In the genomic region with DNA sequence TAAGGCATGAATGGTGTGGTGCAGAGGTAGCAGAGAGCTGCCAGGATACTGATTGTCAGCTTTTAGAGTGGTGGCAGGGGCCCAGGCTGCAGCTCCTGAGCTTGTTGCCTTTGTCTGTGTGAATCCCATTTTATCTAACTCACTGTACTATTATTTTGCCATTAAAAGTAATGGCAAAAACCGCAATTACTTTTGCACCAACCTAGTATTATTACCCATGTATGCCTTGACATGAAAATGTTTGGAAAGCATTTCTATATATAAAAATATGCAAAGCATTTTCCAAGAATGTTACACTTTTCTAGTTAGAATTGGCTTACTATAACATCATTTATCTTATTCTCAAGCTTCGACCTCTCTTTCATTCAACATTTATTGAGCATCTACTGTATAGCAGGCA, we compare ENCODE assay signal across 17 cellular contexts.
A peak's percentile ranks its signal among the peaks of the same experiment; 100 is the strongest.
DNase-seq lines count a peak whose midpoint lies in the region; ATAC-seq and TF ChIP-seq lines count a peak whose summit lies in the region.
"Had no signal": no experiment of that assay in that cellular context is flagged by ENCODE, and none has a peak within 500 bp of the region (broad histone marks: within the 10 kb centered on the region; RNA-seq: fewer than 3 reads in every experiment).

No MANE protein-coding gene starts in this region.

- H4K8ac ChIP-seq in IMR-90 (ENCODE audit: low read depth in 2 of 2, low read length in 2 of 2) = no peak overlapping the region

- no peak overlapping the region for H3K14ac ChIP-seq in IMR-90 (replicated peaks; ENCODE audit: low read depth, low read length)

- H3K27ac ChIP-seq in IMR-90 (ENCODE audit: insufficient read depth, low read length) (no peak overlapping the region), muscle layer of colon (ENCODE audit: low read depth, low read length) (peak overlapping the region; percentile 84), stomach smooth muscle (ENCODE audit: low read length) (peak overlapping the region; percentile 89)
- no peak overlapping the region for H3K27ac ChIP-seq in CD4-positive, alpha-beta T cell (ENCODE audit: low read depth, low read length)

- H3K36me3 Mint-ChIP-seq in CD4-positive, alpha-beta T cell (ENCODE audit: low read depth) = no peaks in the 10 kb centered on the region
- H3K36me3 Mint-ChIP-seq: CD8-positive, alpha-beta T cell had no signal

- DNase-seq in HEK293T (ENCODE audit: extremely low spot score) (no peak), IMR-90 (no peak), HPDE6-E6E7 (ENCODE audit: extremely low spot score) (no peak), middle frontal gyrus (ENCODE audit: extremely low spot score, low spot score) (no peak)
- no peak for DNase-seq in CD4-positive, alpha-beta T cell
- DNase-seq: C1 segment of cervical spinal cord; Caco-2; CD8-positive, alpha-beta T cell; DMS153; DND-41; H9; HFFc6 had no signal

- in situ Hi-C loops in IMR-90 (cut with MboI; ENCODE audit: low sequenced_read_pairs) = no loop called here

- CTCF ChIA-PET in HEK293T (lab: Yijun Ruan, JAX) = interaction anchor here (1.7 kb wide), 1 partner anchor 15 kb away, joined by 4 read pairs; no protein-coding TSS in a partner anchor
- CTCF ChIA-PET in IMR-90 (lab: Yijun Ruan, JAX) = interaction anchor here (1.2 kb wide), 1 partner anchor 9 kb away, joined by 7 read pairs; no protein-coding TSS in a partner anchor
- CTCF ChIA-PET in CD4-positive, alpha-beta T cell (lab: Charles Lee) = no interaction called here

- intact Hi-C loops in IMR-90 (cut with micrococcal nuclease) = no loop called here
- intact Hi-C loops in CD4-positive, alpha-beta T cell (cut with DNase I, micrococcal nuclease) = no loop called here

- H2BK120ac ChIP-seq in IMR-90 (ENCODE audit: low read depth, low read length) = no peak overlapping the region

- no peak overlapping the region for H2AFZ ChIP-seq in IMR-90 (replicated peaks; ENCODE audit: low read length, poor library complexity)
- H2AFZ ChIP-seq: GM23338 had no signal

- H2BK20ac ChIP-seq in IMR-90 (ENCODE audit: low read depth, low read length) = no peak overlapping the region

- TF ChIP-seq CTCF in IMR-90 (conservative IDR thresholded peaks at IDR 0.05; ENCODE audit: low read depth, low read length) = no peak
- TF ChIP-seq CTCF in CD4-positive, alpha-beta T cell (IDR thresholded peaks at IDR 0.05) = no peak

- H2BK15ac ChIP-seq in IMR-90 (ENCODE audit: low read depth, low read length) = no peak overlapping the region

- ATAC-seq in IMR-90 (ENCODE audit: low read depth) = no peak
- ATAC-seq in CD4-positive, alpha-beta T cell (ENCODE audit: poor library complexity) = no peak
- no peak for ATAC-seq in GM21528 (IDR thresholded peaks at IDR 0.05; ENCODE audit: low FRiP score, unreplicated experiment)
- ATAC-seq: CD8-positive, alpha-beta T cell; GM23338; HCT116 had no signal

- no peak overlapping the region for H4K91ac ChIP-seq in IMR-90 (ENCODE audit: insufficient read depth, low read depth, low read length)

- H3K4me1 ChIP-seq in IMR-90 (ENCODE audit: control insufficient read depth, insufficient read depth, low read length) (peaks cover 12% of the 10 kb centered on the region), muscle layer of colon (ENCODE audit: insufficient read depth, low read length) (peaks cover 62% of the 10 kb centered on the region), stomach smooth muscle (ENCODE audit: control insufficient read depth, insufficient read depth, low read length) (peaks cover 24% of the 10 kb centered on the region)
- H3K4me1 ChIP-seq: Caco-2 had no signal

- POLR2A ChIA-PET in HEK293T (lab: Yijun Ruan, JAX) = no interaction called here
- POLR2A ChIA-PET in IMR-90 (lab: Charles Lee; ENCODE audit: unreplicated experiment) = no interaction called here
- POLR2A ChIA-PET in CD4-positive, alpha-beta T cell (lab: Charles Lee) = no interaction called here

- peak overlapping the region; percentile 54; the same call in 1 of the 2 replicates for H3K4me2 ChIP-seq in IMR-90 (ENCODE audit: low read depth, low read length)
- H3K4me2 ChIP-seq: GM23338 had no signal

- H3K27ac Mint-ChIP-seq in CD4-positive, alpha-beta T cell = no peak overlapping the region
- H3K27ac Mint-ChIP-seq: CD8-positive, alpha-beta T cell; GM23338; H9; HFFc6 had no signal

- H2AK5ac ChIP-seq in IMR-90 (ENCODE audit: low read depth, low read length) = 0 out of 2 replicates have a peak overlapping the region, but pooled peaks have one; percentile 31

- no peaks in the 10 kb centered on the region for H3K79me1 ChIP-seq in IMR-90 (ENCODE audit: low read depth in 1 of 2, low read length in 2 of 2)

- H3K4me1 Mint-ChIP-seq in CD4-positive, alpha-beta T cell (ENCODE audit: low read depth) = no peaks in the 10 kb centered on the region

- H3K9ac ChIP-seq in IMR-90 (ENCODE audit: low read depth, low read length) (no peak overlapping the region), muscle layer of colon (ENCODE audit: low read length) (no peak overlapping the region), stomach smooth muscle (ENCODE audit: low read length in 2 of 2) (no peak overlapping the region)

- H3K27me3 ChIP-seq in IMR-90 (ENCODE audit: control insufficient read depth, insufficient read depth, low read length) = no peaks in the 10 kb centered on the region
- H3K27me3 ChIP-seq in muscle layer of colon (ENCODE audit: control insufficient read depth in 1 of 2, insufficient read depth in 2 of 2, low read length in 2 of 2) = no peaks in the 10 kb centered on the region
- no peaks in the 10 kb centered on the region for H3K27me3 ChIP-seq in stomach smooth muscle (ENCODE audit: control insufficient read depth in 1 of 2, insufficient read depth in 2 of 2, low read length in 2 of 2)
- H3K27me3 ChIP-seq in CD4-positive, alpha-beta T cell (ENCODE audit: control insufficient read depth, insufficient read depth, low read length) = no peaks in the 10 kb centered on the region

- H2BK5ac ChIP-seq in IMR-90 (ENCODE audit: low read depth, low read length, poor library complexity, severe bottlenecking) = no peak overlapping the region

- no peak overlapping the region for H3K56ac ChIP-seq in IMR-90 (ENCODE audit: extremely low read depth, insufficient read depth, low read length)

- no peaks in the 10 kb centered on the region for H3K36me3 ChIP-seq in IMR-90 (ENCODE audit: control insufficient read depth, insufficient read depth, low read length)
- H3K36me3 ChIP-seq in muscle layer of colon (ENCODE audit: insufficient read depth, low read length) = no peaks in the 10 kb centered on the region
- no peaks in the 10 kb centered on the region for H3K36me3 ChIP-seq in stomach smooth muscle (ENCODE audit: control insufficient read depth in 2 of 2, insufficient read depth in 2 of 2, low read length in 2 of 2)

- peak overlapping the region; percentile 9; the same call in 1 of the 2 replicates for H3K4ac ChIP-seq in IMR-90 (ENCODE audit: low read depth, low read length)

- BruUV-seq in IMR-90 (replicated peaks; lab: Mats Ljungman, UMichigan) = no TSS peak

- no peaks in the 10 kb centered on the region for H3K27me3 Mint-ChIP-seq in CD4-positive, alpha-beta T cell

- no peaks in the 10 kb centered on the region for H4K20me1 ChIP-seq in IMR-90 (ENCODE audit: insufficient read depth, low read length)

- WGBS in IMR-90 (ENCODE audit: extremely low coverage in 2 of 2, insufficient read length in 1 of 2), 2 experiments = no CpG with 5 or more reads among the region's 2 CpGs

- H3K9me1 ChIP-seq in IMR-90 (ENCODE audit: insufficient read depth, low read length) = peaks cover 4% of the 10 kb centered on the region

- H2AK9ac ChIP-seq in IMR-90 (replicated peaks; ENCODE audit: low read depth, low read length, poor library complexity) = no peak overlapping the region

- no peak for TF ChIP-seq RAD21 in IMR-90 (IDR thresholded peaks at IDR 0.05; ENCODE audit: low read length)

- dilution Hi-C loops in IMR-90 (cut with HindIII; ENCODE audit: low sequenced_read_pairs, unreplicated experiment) = no loop called here

- H3K9me3 Mint-ChIP-seq in CD4-positive, alpha-beta T cell = peaks cover 12% of the 10 kb centered on the region
- H3K9me3 Mint-ChIP-seq: CD8-positive, alpha-beta T cell; HFFc6 had no signal

- H3K23ac ChIP-seq in IMR-90 (ENCODE audit: low read depth, low read length) = peak overlapping the region; percentile 71; the same call in 1 of the 2 replicates

- no peak for TF ChIP-seq POLR2A in IMR-90 (IDR thresholded peaks at IDR 0.05; ENCODE audit: low read depth, low read length)

- H3K9me3 ChIP-seq in IMR-90 (ENCODE audit: control insufficient read depth, insufficient read depth, low read length) (no peaks in the 10 kb centered on the region), muscle layer of colon (ENCODE audit: low read length) (no peaks in the 10 kb centered on the region), stomach smooth muscle (ENCODE audit: control insufficient read depth in 2 of 2, low read length in 2 of 2) (peaks cover 4 to 5% of the 10 kb centered on the region in 2 donors)
- H3K9me3 ChIP-seq in CD4-positive, alpha-beta T cell (ENCODE audit: control insufficient read depth, low read length) = no peaks in the 10 kb centered on the region
- H3K9me3 ChIP-seq: Caco-2 had no signal

- no peak overlapping the region for H3K4me3 ChIP-seq in IMR-90 (ENCODE audit: insufficient read depth, low read depth, low read length)
- H3K4me3 ChIP-seq in muscle layer of colon (ENCODE audit: low read depth in 1 of 2, low read length in 2 of 2) = no peak overlapping the region
- no peak overlapping the region for H3K4me3 ChIP-seq in stomach smooth muscle (ENCODE audit: low read length in 2 of 2)
- H3K4me3 ChIP-seq: GM23338 had no signal

- H3K4me3 Mint-ChIP-seq in CD4-positive, alpha-beta T cell = no peak overlapping the region
- H3K4me3 Mint-ChIP-seq: CD8-positive, alpha-beta T cell; GM23338; H9; HFFc6 had no signal

- H3K18ac ChIP-seq in IMR-90 (ENCODE audit: low read depth, low read length) = peak overlapping the region; percentile 56; the same call in 1 of the 2 replicates

- H4K5ac ChIP-seq in IMR-90 (ENCODE audit: low read depth, low read length) = 0 out of 2 replicates have a peak overlapping the region, but pooled peaks have one; percentile 30

TF ChIP-seq in HEK293T, 16 proteins besides CTCF, POLR2A, EP300 and RAD21:
- TF ChIP-seq ELF4 (IDR thresholded peaks at IDR 0.05) = peak; percentile 55; the same call in 1 of the 2 replicates
- TF ChIP-seq L3MBTL2 (conservative IDR thresholded peaks at IDR 0.05) = no peak

TF ChIP-seq in IMR-90, 13 proteins besides CTCF, POLR2A, EP300 and RAD21:
- no peak for TF ChIP-seq CEBPB (IDR thresholded peaks at IDR 0.05; ENCODE audit: low read depth, low read length)

Comparison
In these comparisons a context has a peak if more than half of its experiments do, and no peak if none do; other contexts are left out.
1. H3K27ac ChIP-seq: peak in muscle layer of colon (single experiment) and stomach smooth muscle (single experiment); none in IMR-90 (single experiment) and CD4-positive, alpha-beta T cell (single experiment).